ENCODE assay signal across 12 cellular contexts in the genomic region with DNA sequence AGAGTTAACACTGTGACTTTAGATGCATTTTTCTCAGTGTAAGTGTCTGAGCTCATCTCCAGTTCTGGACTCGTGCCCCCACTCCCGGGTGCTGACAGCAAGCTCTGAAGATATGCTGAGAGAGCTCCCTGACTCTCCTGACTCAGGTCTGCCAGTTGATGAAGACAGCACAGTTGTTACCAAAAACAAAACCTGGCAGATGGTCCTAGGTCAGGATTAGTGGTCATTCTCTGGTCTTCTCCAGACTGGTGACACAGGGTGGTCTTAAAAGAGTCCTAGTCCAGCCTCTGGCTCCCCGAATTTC. TPM values are rescaled to one million over a fixed set of nuclear protein-coding genes. Genes with fewer than 3 reads are reported as not detected.
A peak's percentile ranks its signal among the peaks of the same experiment; 100 is the strongest.
DNase-seq lines count a peak whose midpoint lies in the region; ATAC-seq, FAIRE-seq and TF ChIP-seq lines count a peak whose summit lies in the region.
"Had no signal": no experiment of that assay in that cellular context is flagged by ENCODE, and none has a peak within 500 bp of the region (broad histone marks: within the 10 kb centered on the region; RNA-seq: fewer than 3 reads in every experiment).

No MANE protein-coding gene starts in this region.

- H3K9me3 Mint-ChIP-seq in activated naive CD8-positive, alpha-beta T cell (ENCODE audit: low read depth), result no peaks in the 10 kb centered on the region
- H3K9me3 Mint-ChIP-seq in activated naive CD8-positive, alpha-beta T cell treated with anti-CD3 and anti-CD28 coated beads, Interleukin-2, amount 50 U/mL, for 24 hours, result no peaks in the 10 kb centered on the region

- H3K27ac ChIP-seq in OCI-LY7 (ENCODE audit: low read depth, low read length, poor library complexity, severe bottlenecking) (no peak overlapping the region), suprapubic skin (no peak overlapping the region)
- H3K27ac ChIP-seq: ascending aorta, upper lobe of right lung had no signal

- H3K36me3 ChIP-seq in OCI-LY7 (ENCODE audit: insufficient read depth, low read length) (no peaks in the 10 kb centered on the region), suprapubic skin (no peaks in the 10 kb centered on the region)
- H3K36me3 ChIP-seq: ascending aorta, upper lobe of right lung had no signal

- H3K27me3 ChIP-seq in suprapubic skin, result peaks cover 7% of the 10 kb centered on the region
- H3K27me3 ChIP-seq: ascending aorta had no signal

- no peak for TF ChIP-seq CTCF in OCI-LY7 (conservative IDR thresholded peaks at IDR 0.05; ENCODE audit: low read length)
- TF ChIP-seq CTCF in choroid plexus epithelial cell (conservative IDR thresholded peaks at IDR 0.05; ENCODE audit: low read depth, low read length), result no peak
- TF ChIP-seq CTCF in D721Med (IDR thresholded peaks at IDR 0.05; ENCODE audit: insufficient read depth, missing control alignments), result no peak
- no peak for TF ChIP-seq CTCF in suprapubic skin (IDR thresholded peaks at IDR 0.05)

- BruUV-seq in OCI-LY7 (replicated peaks; lab: Mats Ljungman, UMichigan), result no TSS peak

- H3K4me2 ChIP-seq in OCI-LY7 (ENCODE audit: low read length), result 0 out of 2 replicates have a peak overlapping the region, but pooled peaks have one; percentile 88

- WGBS in suprapubic skin, result 31% methylated on average over 3 of the region's 3 CpGs

- intact Hi-C loops in OCI-LY7 (cut with micrococcal nuclease; ENCODE audit: unreplicated experiment), result no loop called here

- H3K4me1 ChIP-seq in OCI-LY7 (ENCODE audit: insufficient read depth, low read length, poor library complexity, severe bottlenecking) (peaks cover 95% of the 10 kb centered on the region), suprapubic skin (peaks cover 3% of the 10 kb centered on the region)
- H3K4me1 ChIP-seq: ascending aorta had no signal

- no peaks in the 10 kb centered on the region; the same call in 1 of the 2 replicates for H3K79me2 ChIP-seq in OCI-LY7 (ENCODE audit: insufficient read depth, low read depth, low read length)

- no peak overlapping the region for H2AFZ ChIP-seq in OCI-LY7 (ENCODE audit: low read length)

- H3K4me3 Mint-ChIP-seq in activated naive CD8-positive, alpha-beta T cell, result peak overlapping the region; percentile 75
- H3K4me3 Mint-ChIP-seq in activated naive CD8-positive, alpha-beta T cell treated with anti-CD3 and anti-CD28 coated beads, Interleukin-2, amount 50 U/mL, for 24 hours, result no peak overlapping the region

- TF ChIP-seq EP300 in suprapubic skin (IDR thresholded peaks at IDR 0.05), result no peak

- H3K27me3 Mint-ChIP-seq in activated naive CD8-positive, alpha-beta T cell, result no peaks in the 10 kb centered on the region
- H3K27me3 Mint-ChIP-seq in activated naive CD8-positive, alpha-beta T cell treated with anti-CD3 and anti-CD28 coated beads, Interleukin-2, amount 50 U/mL, for 24 hours, result no peaks in the 10 kb centered on the region

- H3K4me1 Mint-ChIP-seq in activated naive CD8-positive, alpha-beta T cell (ENCODE audit: low read depth), result peaks cover 40% of the 10 kb centered on the region
- H3K4me1 Mint-ChIP-seq in activated naive CD8-positive, alpha-beta T cell treated with anti-CD3 and anti-CD28 coated beads, Interleukin-2, amount 50 U/mL, for 24 hours, result peaks cover 58% of the 10 kb centered on the region

- no peak overlapping the region for H3K27ac Mint-ChIP-seq in activated naive CD8-positive, alpha-beta T cell
- H3K27ac Mint-ChIP-seq in activated naive CD8-positive, alpha-beta T cell treated with anti-CD3 and anti-CD28 coated beads, Interleukin-2, amount 50 U/mL, for 24 hours, result no peak overlapping the region

- H3K4me3 ChIP-seq in OCI-LY7 (ENCODE audit: low read depth, low read length, poor library complexity, severe bottlenecking) (no peak overlapping the region), choroid plexus epithelial cell (ENCODE audit: low read depth, low read length) (no peak overlapping the region), suprapubic skin (no peak overlapping the region)
- H3K4me3 ChIP-seq: ascending aorta, upper lobe of right lung had no signal

- POLR2A ChIA-PET in OCI-LY7 (lab: Charles Lee), result interaction anchor here (1.4 kb wide), 1 partner anchor 8 kb away, joined by 8 read pairs; no protein-coding TSS in a partner anchor

- no peak for DNase-seq in activated naive CD8-positive, alpha-beta T cell treated with anti-CD3 and anti-CD28 coated beads, Interleukin-2, amount 50 U/mL, for 24 hours
- DNase-seq in OCI-LY7 (ENCODE audit: low spot score) (no peak), choroid plexus epithelial cell (ENCODE audit: low read depth) (peak; percentile 77), D721Med (ENCODE audit: insufficient read length, low spot score) (no peak), 8988T (no peak), suprapubic skin (ENCODE audit: low spot score in 2 of 2) (no peak), ecto neural progenitor cell (ENCODE audit: low spot score) (no peak)
- DNase-seq: NCI-H748 treated with DMSO at 0.1 percent for 48 hours, upper lobe of right lung had no signal

- no peak for ATAC-seq in activated naive CD8-positive, alpha-beta T cell treated with anti-CD3 and anti-CD28 coated beads, Interleukin-2, amount 50 U/mL, for 24 hours

- H4K20me1 ChIP-seq in OCI-LY7 (ENCODE audit: insufficient read depth, low read length), result no peaks in the 10 kb centered on the region

- CTCF ChIA-PET in OCI-LY7 (lab: Charles Lee; ENCODE audit: unreplicated experiment), result no interaction called here

- H3K9me3 ChIP-seq in OCI-LY7 (ENCODE audit: low read length), result no peaks in the 10 kb centered on the region
- no peaks in the 10 kb centered on the region for H3K9me3 ChIP-seq in suprapubic skin
- H3K9me3 ChIP-seq: ascending aorta, upper lobe of right lung had no signal

- H3K9me2 ChIP-seq in OCI-LY7 (ENCODE audit: insufficient read depth, low read length), result no peaks in the 10 kb centered on the region

- no peak for TF ChIP-seq POLR2A in suprapubic skin (IDR thresholded peaks at IDR 0.05)

- peaks cover 2% of the 10 kb centered on the region for H3K36me3 Mint-ChIP-seq in activated naive CD8-positive, alpha-beta T cell
- no peaks in the 10 kb centered on the region for H3K36me3 Mint-ChIP-seq in activated naive CD8-positive, alpha-beta T cell treated with anti-CD3 and anti-CD28 coated beads, Interleukin-2, amount 50 U/mL, for 24 hours (ENCODE audit: low read depth)

- FAIRE-seq in D721Med (lab: Jason Lieb, UNC), result no peak

RNA-seq across cellular contexts. Expression of a gene that starts 8.6 kb away (rescaled TPM):
- 8.7 and 11.8 TPM in 2 replicates for total RNA-seq in OCI-LY7 (2014; rRNA removed; shearing (Covaris generic))
- total RNA-seq in OCI-LY7 (2022), result 4.1 and 5.2 TPM in 2 replicates
- total RNA-seq in suprapubic skin, result 1 to 10 TPM in 2 of 4 donors, under 1 TPM in 2; 0.72 to 7.6 (median 1.1) TPM

RNA-seq across cellular contexts. Expression of a gene that starts 44.2 kb away (rescaled TPM):
- 3.2 TPM in 1 of 2 replicates, not detected in the other for total RNA-seq in OCI-LY7 (2014; rRNA removed; shearing (Covaris generic))
- 1.3 TPM in 1 of 2 replicates, not detected in the other for total RNA-seq in OCI-LY7 (2022)
- not detected for total RNA-seq in suprapubic skin
- total RNA-seq: ascending aorta, H4, upper lobe of right lung had no signal

RNA-seq across cellular contexts. Expression of a gene that starts 48.2 kb away (rescaled TPM):
- 0.21 and 0.35 TPM in 2 replicates for total RNA-seq in OCI-LY7 (2014; rRNA removed; shearing (Covaris generic))
- total RNA-seq in OCI-LY7 (2022) (0.61 TPM in 1 of 2 replicates, not detected in the other), suprapubic skin (not detected)
- total RNA-seq: H4 had no signal
